ENCODE assay signal across 25 cellular contexts in genomic region chr10:31591569-31591968, GRCh38.
"Had no signal": no experiment of that assay in that cellular context is flagged by ENCODE, and none has a peak within 500 bp of the region (broad histone marks: within the 10 kb centered on the region; RNA-seq: fewer than 3 reads in every experiment).

No MANE protein-coding gene starts in this region.

- H3K4me3 ChIP-seq: neural progenitor cell, ovary, psoas muscle, right lobe of liver, sigmoid colon, suprapubic skin, testis, tibial artery, transverse colon, upper lobe of right lung, uterus had no signal

- FAIRE-seq: small intestine had no signal

- H3K4me2 ChIP-seq: neural progenitor cell had no signal

- H3K9me3 ChIP-seq: ovary, right lobe of liver, sigmoid colon, suprapubic skin, testis, transverse colon, upper lobe of right lung had no signal

- H3K9ac ChIP-seq: neural progenitor cell, parathyroid adenoma had no signal

- H3K4me1 ChIP-seq: neural progenitor cell, parathyroid adenoma, right lobe of liver, sigmoid colon, suprapubic skin, testis, tibial artery, transverse colon, upper lobe of right lung, uterus had no signal

- H3K36me3 ChIP-seq: neural progenitor cell, ovary, right lobe of liver, sigmoid colon, suprapubic skin, tibial artery, transverse colon, upper lobe of right lung, uterus had no signal

- H3K27ac ChIP-seq: neural progenitor cell, ovary, parathyroid adenoma, psoas muscle, right lobe of liver, sigmoid colon, suprapubic skin, testis, tibial artery, transverse colon, upper lobe of right lung, uterus had no signal

- H3K79me2 ChIP-seq: parathyroid adenoma had no signal

- H2AFZ ChIP-seq: neural progenitor cell, parathyroid adenoma had no signal

- DNase-seq: naive thymus-derived CD8-positive, alpha-beta T cell; occipital lobe; ovary; posterior cingulate gyrus; psoas muscle; right cardiac atrium; right lobe of liver; sigmoid colon; small intestine; stimulated activated CD4-positive, alpha-beta T cell treated with anti-CD3 and anti-CD28 coated beads, Interleukin-15, amount 100 ng/mL, for 24 hours; stimulated activated CD4-positive, alpha-beta T cell treated with anti-CD3 and anti-CD28 coated beads, Interleukin-2, amount 100 ng/mL, for 24 hours; stimulated activated CD4-positive, alpha-beta T cell treated with anti-CD3 and anti-CD28 coated beads, Interleukin-2, amount 100 ng/mL, for 48 hours; stimulated activated CD4-positive, alpha-beta T cell treated with anti-CD3 and anti-CD28 coated beads, Interleukin-4, amount 100 ng/mL, for 24 hours; stimulated activated naive B cell treated with anti-CD40 and anti-IgM and Interleukin-4, amounts not matched to agents 10 μg/mL and 1 μg/mL and 100 μg/mL, for 72 hours; stimulated activated naive CD8-positive, alpha-beta T cell treated with anti-CD3 and anti-CD28 coated beads, Interleukin-15, amount 100 ng/mL, for 72 hours; stimulated activated naive CD8-positive, alpha-beta T cell treated with anti-CD3 and anti-CD28 coated beads, Interleukin-15, Interleukin-2, amounts not matched to agents 100 U/mL and 50 U/mL, for 24 hours; substantia nigra; testis; tibial artery; transverse colon; upper lobe of right lung; uterus had no signal
